In the genomic region with DNA sequence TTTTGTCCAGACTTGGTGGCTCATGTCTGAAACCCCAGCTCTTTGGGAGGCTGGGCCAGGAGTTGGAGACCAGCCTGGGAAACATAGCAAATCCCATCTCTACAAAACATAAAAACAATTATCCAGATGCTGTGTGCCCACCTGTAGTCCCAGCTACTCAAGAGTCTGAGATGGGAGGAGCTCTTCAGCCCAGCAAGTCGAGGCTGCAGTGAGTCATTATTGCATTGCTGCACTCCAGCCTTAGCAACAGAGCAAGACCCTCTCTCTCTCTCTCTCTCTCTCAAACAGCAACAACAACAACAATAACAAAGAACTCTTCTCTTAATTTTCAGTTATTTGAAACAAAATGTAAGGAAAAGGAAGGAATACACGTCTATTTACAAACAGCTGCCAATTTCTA, we compare ENCODE assay signal across 19 cellular contexts. TPM values are rescaled to one million over a fixed set of nuclear protein-coding genes. Genes with fewer than 3 reads are reported as not detected.
DNase-seq lines count a peak whose midpoint lies in the region; ATAC-seq, FAIRE-seq and TF ChIP-seq lines count a peak whose summit lies in the region.
"Had no signal": no experiment of that assay in that cellular context is flagged by ENCODE, and none has a peak within 500 bp of the region (broad histone marks: within the 10 kb centered on the region; RNA-seq: fewer than 3 reads in every experiment).

No MANE protein-coding gene starts in this region.

- no peak overlapping the region for H2BK15ac ChIP-seq in mesenchymal stem cell (ENCODE audit: low read depth, poor library complexity, severe bottlenecking)

- H2BK12ac ChIP-seq in mesenchymal stem cell (ENCODE audit: low read length in 2 of 2) = no peak overlapping the region

- no peak for TF ChIP-seq CTCF in kidney (IDR thresholded peaks at IDR 0.05; ENCODE audit: borderline replicate concordance, extremely low read depth, insufficient read depth)

- no peak for FAIRE-seq in kidney (lab: Jason Lieb, UNC)
- FAIRE-seq: HepG2 had no signal

- no peak overlapping the region for H2AK5ac ChIP-seq in mesenchymal stem cell (ENCODE audit: low read length, severe bottlenecking)

- H3K9ac ChIP-seq in mesenchymal stem cell (ENCODE audit: low read length) = no peak overlapping the region
- no peak overlapping the region for H3K9ac ChIP-seq in kidney (ENCODE audit: low read length in 2 of 2)

- no peak overlapping the region for H3K4ac ChIP-seq in mesenchymal stem cell (ENCODE audit: low read depth in 1 of 2, low read length in 2 of 2)

- no peak overlapping the region for H2BK5ac ChIP-seq in mesenchymal stem cell (ENCODE audit: low read depth, low read length, poor library complexity, severe bottlenecking)

- WGBS in mesenchymal stem cell = 0% methylated on average over 1 of the region's 2 CpGs

- no peaks in the 10 kb centered on the region for H3K79me1 ChIP-seq in mesenchymal stem cell (replicated peaks; ENCODE audit: low read length, poor library complexity, severe bottlenecking)

- H3K27ac ChIP-seq in mesenchymal stem cell (ENCODE audit: low read length, poor library complexity, severe bottlenecking) (no peak overlapping the region), kidney (ENCODE audit: low read depth in 2 of 2, low read length in 2 of 2) (no peak overlapping the region)

- H2AFZ ChIP-seq in mesenchymal stem cell (ENCODE audit: low read depth, low read length) = no peak overlapping the region

- H3K36me3 ChIP-seq in mesenchymal stem cell (ENCODE audit: control insufficient read depth in 1 of 2, insufficient read depth in 2 of 2, low read depth in 1 of 2, low read length in 2 of 2) = no peaks in the 10 kb centered on the region
- H3K36me3 ChIP-seq in kidney (ENCODE audit: control insufficient read depth in 1 of 2, insufficient read depth in 2 of 2, low read length in 2 of 2) = no peaks in the 10 kb centered on the region

- H3K18ac ChIP-seq in mesenchymal stem cell (ENCODE audit: low read depth in 1 of 2, low read length in 2 of 2) = no peak overlapping the region

- in situ Hi-C loops in ACHN (cut with HindIII; ENCODE audit: low pct_ligation_motif_present, low pct_unique_long_range_greater_than_20kb, low sequenced_read_pairs) = no loop called here

- peaks cover 1% of the 10 kb centered on the region for H3K4me1 ChIP-seq in mesenchymal stem cell (ENCODE audit: control insufficient read depth, insufficient read depth, low read depth, low read length)
- H3K4me1 ChIP-seq in kidney (ENCODE audit: control insufficient read depth in 1 of 2, insufficient read depth in 1 of 2, low read depth in 1 of 2, low read length in 2 of 2) = peaks cover 0 to 2% of the 10 kb centered on the region in 2 donors

- peak; percentile 33 for ATAC-seq in GM18868 (IDR thresholded peaks at IDR 0.05; ENCODE audit: unreplicated experiment)
- ATAC-seq: HepG2 had no signal

- H3K9me3 ChIP-seq in mesenchymal stem cell (ENCODE audit: control insufficient read depth, low read length) (no peaks in the 10 kb centered on the region), kidney (ENCODE audit: control insufficient read depth in 1 of 2, low read length in 2 of 2) (no peaks in the 10 kb centered on the region)

- H2BK120ac ChIP-seq in mesenchymal stem cell (ENCODE audit: low read depth, low read length) = no peak overlapping the region

- no peak overlapping the region for H3K14ac ChIP-seq in mesenchymal stem cell (ENCODE audit: low read length in 2 of 2)

- intact Hi-C loops in kidney (cut with DNase I) = no loop called here

- peak; percentile 40 for DNase-seq in ACHN
- DNase-seq in astrocyte of the hippocampus (ENCODE audit: low read depth, low spot score) = peak; percentile 25
- peak; percentile 60 for DNase-seq in mesenchymal stem cell
- DNase-seq in kidney = no peak
- DNase-seq in stimulated activated CD4-positive, alpha-beta T cell treated with anti-CD3 and anti-CD28 coated beads, Interleukin-4, amount 100 ng/mL, for 4 hours = no peak
- no peak for DNase-seq in activated T-cell treated with anti-CD3 and anti-CD28 coated beads, Interleukin-2, amount 50 U/mL, for 48 hours
- DNase-seq: COR-L47, HCEC 1CT, KG1, NCI-H1048, NCI-H1436 treated with DMSO at 0.1 percent for 48 hours, NCI-H2081, NCI-H345, NCI-H526, SIG-M5 had no signal

- no peaks in the 10 kb centered on the region for H3K27me3 ChIP-seq in mesenchymal stem cell (ENCODE audit: control insufficient read depth in 1 of 2, insufficient read depth in 1 of 2, low read length in 2 of 2)

- H4K91ac ChIP-seq in mesenchymal stem cell (ENCODE audit: low read length) = no peak overlapping the region

- H3K4me2 ChIP-seq in mesenchymal stem cell (ENCODE audit: low read length, poor library complexity, severe bottlenecking) = no peak overlapping the region

- no peak overlapping the region for H3K23ac ChIP-seq in mesenchymal stem cell (ENCODE audit: low read length in 2 of 2)

- H3K4me3 ChIP-seq in mesenchymal stem cell (ENCODE audit: insufficient read depth in 1 of 2, low read depth in 1 of 2, low read length in 2 of 2) = no peak overlapping the region
- H3K4me3 ChIP-seq in kidney (ENCODE audit: low read length in 2 of 2) = no peak overlapping the region

- no peak overlapping the region for H4K8ac ChIP-seq in mesenchymal stem cell (ENCODE audit: low read length)

RNA-seq across cellular contexts. Expression of a gene that starts 5.0 kb away (rescaled TPM):
- polyA plus RNA-seq in mesenchymal stem cell (2013, experiment 1 of 2) = 22.9 TPM
- 25.0 TPM for polyA plus RNA-seq in mesenchymal stem cell (2013, experiment 2 of 2)
- total RNA-seq in kidney = 76.5 TPM
- 44.2 TPM for polyA plus RNA-seq in kidney (ENCODE audit: insufficient read depth, low read depth, low replicate concordance)
- total RNA-seq: G401, OCI-LY7 had no signal

Comparison
In these comparisons a context has a peak if more than half of its experiments do, and no peak if none do; other contexts are left out.
1. DNase-seq: peak in ACHN (single experiment), astrocyte of the hippocampus (single experiment) and mesenchymal stem cell (single experiment); none in kidney (single experiment), stimulated activated CD4-positive, alpha-beta T cell treated with anti-CD3 and anti-CD28 coated beads, Interleukin-4, amount 100 ng/mL, for 4 hours (0 of 2) and activated T-cell treated with anti-CD3 and anti-CD28 coated beads, Interleukin-2, amount 50 U/mL, for 48 hours (0 of 2).